Comparison of ENCODE assay signal across 24 cellular contexts in the genomic region with DNA sequence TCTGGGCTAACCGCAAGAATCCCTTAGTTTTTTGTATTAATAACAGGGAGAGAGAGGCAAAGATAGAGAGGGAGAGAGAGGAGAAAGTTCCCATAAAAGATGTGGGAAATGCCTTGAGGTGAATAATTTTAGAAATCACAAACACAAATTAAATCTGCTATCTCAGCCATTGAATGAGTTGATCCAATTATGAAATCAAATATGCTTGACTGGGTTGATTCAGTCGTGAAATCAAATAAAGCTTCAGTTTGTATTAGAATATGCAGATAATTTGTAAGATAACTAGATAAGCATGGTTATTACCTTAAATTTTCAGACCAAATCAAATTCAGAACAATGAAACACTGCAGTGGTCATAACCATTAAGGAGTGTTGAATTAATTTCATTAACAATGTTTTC.
DNase-seq lines count a peak whose midpoint lies in the region; ATAC-seq, FAIRE-seq and TF ChIP-seq lines count a peak whose summit lies in the region.
"Had no signal": no experiment of that assay in that cellular context is flagged by ENCODE, and none has a peak within 500 bp of the region (broad histone marks: within the 10 kb centered on the region; RNA-seq: fewer than 3 reads in every experiment).

No MANE protein-coding gene starts in this region.

- H3K9me3 Mint-ChIP-seq in GM23338, result 0 out of 3 replicates have a peak, but pooled peaks cover 3% of the 10 kb centered on the region
- H3K9me3 Mint-ChIP-seq in astrocyte (ENCODE audit: unreplicated experiment), result no peaks in the 10 kb centered on the region
- H3K9me3 Mint-ChIP-seq: CD4-positive, alpha-beta T cell had no signal

- H3K27ac ChIP-seq in GM23338 (ENCODE audit: low read depth) (peak overlapping the region; percentile 20; the same call in 1 of the 2 replicates), SK-N-SH (ENCODE audit: low read depth in 2 of 2, low read length in 1 of 2) (no peak overlapping the region), astrocyte (ENCODE audit: low read depth, low read length) (no peak overlapping the region)
- H3K27ac ChIP-seq: A549; BLaER1 treated with 17β-estradiol and CSF1 and Interleukin-3, amounts not matched to agents 10 nM and 100 nM had no signal

- no peak for TF ChIP-seq RAD21 in SK-N-SH (IDR thresholded peaks at IDR 0.05; ENCODE audit: low read length)

- no peaks in the 10 kb centered on the region; the same call in 1 of the 2 replicates for H3K9me3 ChIP-seq in SK-N-SH
- H3K9me3 ChIP-seq in astrocyte (ENCODE audit: insufficient read depth, low read depth, low read length), result no peaks in the 10 kb centered on the region
- H3K9me3 ChIP-seq: A549; BE2C; BLaER1 treated with 17β-estradiol and CSF1 and Interleukin-3, amounts not matched to agents 10 nM and 100 nM; HAP-1 had no signal

- H3K36me3 Mint-ChIP-seq in GM23338 (ENCODE audit: low read depth) (peaks cover 12% of the 10 kb centered on the region; the same call in 2 of the 3 replicates), astrocyte (ENCODE audit: low read depth, unreplicated experiment) (peaks cover 2% of the 10 kb centered on the region)
- H3K36me3 Mint-ChIP-seq: CD14-positive monocyte had no signal

- CTCF ChIA-PET in SK-N-SH (lab: Yijun Ruan, JAX), result interaction anchor here (0.6 kb wide), 1 partner anchor 18 kb away, joined by 3 read pairs; no protein-coding TSS in a partner anchor

- no peak for TF ChIP-seq CTCF in GM23338 (conservative IDR thresholded peaks at IDR 0.05; ENCODE audit: low read depth in 2 of 2)
- no peak for TF ChIP-seq CTCF in SK-N-SH (IDR thresholded peaks at IDR 0.05)
- TF ChIP-seq CTCF in astrocyte (IDR thresholded peaks at IDR 0.05; ENCODE audit: insufficient read depth, low read depth, low read length), result no peak

- WGBS in SK-N-SH (ENCODE audit: low lambda C conversion rate), result 74% methylated on average over 2 of the region's 2 CpGs

- DNase-seq in GM23338 (ENCODE audit: low spot score) (no peak), SK-N-SH (peak; percentile 16), astrocyte (ENCODE audit: low read depth) (no peak), HTR-8/SVneo (ENCODE audit: insufficient read length, low spot score) (no peak), RPMI8226 (no peak)
- DNase-seq: 8988T; ACHN; AML-193; BE2C; CD4-positive, alpha-beta T cell; CD8-positive, alpha-beta memory T cell; DMS 273 treated with DMSO at 0.1 percent for 48 hours; DMS79; EL; GF-D8 had no signal

- H3K4me3 ChIP-seq in GM23338 (no peak overlapping the region), SK-N-SH (ENCODE audit: low read depth in 2 of 2, low read length in 1 of 2) (no peak overlapping the region), astrocyte (ENCODE audit: insufficient read depth, low read depth, low read length) (no peak overlapping the region)
- H3K4me3 ChIP-seq: A549; BLaER1 treated with 17β-estradiol and CSF1 and Interleukin-3, amounts not matched to agents 10 nM and 100 nM; HAP-1 had no signal

- H4K20me1 ChIP-seq in GM23338 (replicated peaks; ENCODE audit: insufficient read depth), result no peaks in the 10 kb centered on the region
- no peaks in the 10 kb centered on the region for H4K20me1 ChIP-seq in SK-N-SH (ENCODE audit: insufficient read depth)
- H4K20me1 ChIP-seq in astrocyte (ENCODE audit: insufficient read depth, low read length), result no peaks in the 10 kb centered on the region
- H4K20me1 ChIP-seq: BLaER1 treated with 17β-estradiol and CSF1 and Interleukin-3, amounts not matched to agents 10 nM and 100 nM had no signal

- peaks cover 21% of the 10 kb centered on the region for H3K4me1 Mint-ChIP-seq in GM23338
- peaks cover 18% of the 10 kb centered on the region for H3K4me1 Mint-ChIP-seq in astrocyte (ENCODE audit: low read depth, unreplicated experiment)
- H3K4me1 Mint-ChIP-seq: CD14-positive monocyte; CD8-positive, alpha-beta memory T cell had no signal

- H3K4me2 ChIP-seq in GM23338 (no peak overlapping the region), SK-N-SH (no peak overlapping the region), astrocyte (ENCODE audit: low read length) (no peak overlapping the region)
- H3K4me2 ChIP-seq: A549; BLaER1 treated with 17β-estradiol and CSF1 and Interleukin-3, amounts not matched to agents 10 nM and 100 nM had no signal

- ATAC-seq in GM23338 (no peak), GM19463 (IDR thresholded peaks at IDR 0.05; ENCODE audit: unreplicated experiment) (no peak)
- ATAC-seq: A549 had no signal

- peaks cover 29% of the 10 kb centered on the region for H3K79me2 ChIP-seq in GM23338 (replicated peaks; ENCODE audit: insufficient read depth)
- no peaks in the 10 kb centered on the region for H3K79me2 ChIP-seq in SK-N-SH (ENCODE audit: insufficient read depth)
- no peaks in the 10 kb centered on the region for H3K79me2 ChIP-seq in astrocyte (ENCODE audit: insufficient read depth, low read length)

- POLR2A ChIA-PET in SK-N-SH (lab: Yijun Ruan, JAX), result no interaction called here

- H3K4me1 ChIP-seq in GM23338 (ENCODE audit: insufficient read depth) (peaks cover 27% of the 10 kb centered on the region), SK-N-SH (ENCODE audit: control insufficient read depth in 1 of 2, insufficient read depth in 2 of 2, low read depth in 1 of 2, low read length in 1 of 2) (peaks cover 0 to 14% of the 10 kb centered on the region in 2 experiments; a peak in 2 of 4 replicates), astrocyte (ENCODE audit: insufficient read depth, low read length) (peaks cover 9% of the 10 kb centered on the region)

- FAIRE-seq in astrocyte (lab: Jason Lieb, UNC) (no peak), HTR-8/SVneo (lab: Jason Lieb, UNC) (no peak)
- FAIRE-seq: A549, D721Med, GM12891, GM18507, H1 had no signal

- H3K27me3 ChIP-seq in GM23338 (ENCODE audit: insufficient read depth), result no peaks in the 10 kb centered on the region
- no peaks in the 10 kb centered on the region for H3K27me3 ChIP-seq in SK-N-SH (ENCODE audit: insufficient read depth)
- no peaks in the 10 kb centered on the region for H3K27me3 ChIP-seq in astrocyte (ENCODE audit: insufficient read depth, low read length)
- H3K27me3 ChIP-seq: BE2C; BLaER1 treated with 17β-estradiol and CSF1 and Interleukin-3, amounts not matched to agents 10 nM and 100 nM had no signal

- H3K27me3 Mint-ChIP-seq in GM23338 (ENCODE audit: insufficient read depth, low read depth, poor library complexity) (no peaks in the 10 kb centered on the region), astrocyte (ENCODE audit: low read depth, unreplicated experiment) (no peaks in the 10 kb centered on the region)
- H3K27me3 Mint-ChIP-seq: CD4-positive, alpha-beta T cell; CD8-positive, alpha-beta memory T cell had no signal

- peak in 1 of 2 experiments; percentile 47; a peak in 2 of 4 replicates for TF ChIP-seq EP300 in SK-N-SH (IDR thresholded peaks at IDR 0.05; ENCODE audit: borderline replicate concordance in 1 of 2, low read depth in 1 of 2, low read length in 1 of 2)

- H3K36me3 ChIP-seq in GM23338 (ENCODE audit: insufficient read depth) (peaks cover 3% of the 10 kb centered on the region; the same call in 1 of the 2 replicates), SK-N-SH (replicated peaks in 1 of 2; ENCODE audit: control insufficient read depth in 1 of 2, insufficient read depth in 2 of 2, low read length in 1 of 2) (peaks cover 0 to 11% of the 10 kb centered on the region in 2 experiments), astrocyte (ENCODE audit: insufficient read depth, low read length) (no peaks in the 10 kb centered on the region)
- H3K36me3 ChIP-seq: BE2C; BLaER1 treated with 17β-estradiol and CSF1 and Interleukin-3, amounts not matched to agents 10 nM and 100 nM; HAP-1 had no signal

- H3F3A ChIP-seq in GM23338 (replicated peaks; ENCODE audit: low read depth) (no peaks in the 10 kb centered on the region), SK-N-SH (replicated peaks; ENCODE audit: insufficient read depth) (peaks cover 7% of the 10 kb centered on the region)

- no peak overlapping the region for H2AFZ ChIP-seq in GM23338
- H2AFZ ChIP-seq in SK-N-SH (ENCODE audit: low read depth), result no peak overlapping the region
- no peak overlapping the region for H2AFZ ChIP-seq in astrocyte (ENCODE audit: low read depth, low read length)

- H3K4me3 Mint-ChIP-seq in GM23338 (no peak overlapping the region), astrocyte (ENCODE audit: unreplicated experiment) (no peak overlapping the region)
- H3K4me3 Mint-ChIP-seq: CD14-positive monocyte; CD4-positive, alpha-beta T cell; CD8-positive, alpha-beta memory T cell had no signal

- no peak overlapping the region for H3K9ac ChIP-seq in SK-N-SH
- no peak overlapping the region for H3K9ac ChIP-seq in astrocyte (ENCODE audit: low read length)
- H3K9ac ChIP-seq: BLaER1 treated with 17β-estradiol and CSF1 and Interleukin-3, amounts not matched to agents 10 nM and 100 nM had no signal

- H3K9me2 ChIP-seq in GM23338 (ENCODE audit: insufficient read depth), result no peaks in the 10 kb centered on the region
- H3K9me2 ChIP-seq in SK-N-SH, result no peaks in the 10 kb centered on the region

- H3K27ac Mint-ChIP-seq in GM23338 (no peak overlapping the region; the same call in 1 of the 2 replicates), astrocyte (ENCODE audit: unreplicated experiment) (peak overlapping the region; percentile 41)
- H3K27ac Mint-ChIP-seq: CD14-positive monocyte; CD4-positive, alpha-beta T cell; CD8-positive, alpha-beta memory T cell had no signal

TF ChIP-seq in SK-N-SH, 30 proteins besides CTCF, POLR2A, EP300 and RAD21 (continues in another document):
- TF ChIP-seq, protein P1, sequence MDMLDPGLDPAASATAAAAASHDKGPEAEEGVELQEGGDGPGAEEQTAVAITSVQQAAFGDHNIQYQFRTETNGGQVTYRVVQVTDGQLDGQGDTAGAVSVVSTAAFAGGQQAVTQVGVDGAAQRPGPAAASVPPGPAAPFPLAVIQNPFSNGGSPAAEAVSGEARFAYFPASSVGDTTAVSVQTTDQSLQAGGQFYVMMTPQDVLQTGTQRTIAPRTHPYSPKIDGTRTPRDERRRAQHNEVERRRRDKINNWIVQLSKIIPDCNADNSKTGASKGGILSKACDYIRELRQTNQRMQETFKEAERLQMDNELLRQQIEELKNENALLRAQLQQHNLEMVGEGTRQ (IDR thresholded peaks at IDR 0.05; ENCODE audit: borderline replicate concordance, low read depth, low read length), result no peak
- TF ChIP-seq TEAD4 (IDR thresholded peaks at IDR 0.05; ENCODE audit: borderline replicate concordance, insufficient read depth), result peak; percentile 40; the same call in 1 of the 2 replicates
- no peak for TF ChIP-seq GABPA (IDR thresholded peaks at IDR 0.05; ENCODE audit: low read depth)
- TF ChIP-seq NFIC (IDR thresholded peaks at IDR 0.05; ENCODE audit: borderline replicate concordance), result no peak
